2 cellular contexts compared by ENCODE assay signal in genomic region chr2:128159437-128159836, GRCh38.
TF ChIP-seq lines count a peak whose summit lies in the region.

No MANE protein-coding gene starts in this region.

TF ChIP-seq in liver, 16 proteins besides CTCF, POLR2A, EP300 and RAD21 (continued from another document):
- TF ChIP-seq, protein P1, sequence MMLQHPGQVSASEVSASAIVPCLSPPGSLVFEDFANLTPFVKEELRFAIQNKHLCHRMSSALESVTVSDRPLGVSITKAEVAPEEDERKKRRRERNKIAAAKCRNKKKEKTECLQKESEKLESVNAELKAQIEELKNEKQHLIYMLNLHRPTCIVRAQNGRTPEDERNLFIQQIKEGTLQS (IDR thresholded peaks at IDR 0.05): no peak
- TF ChIP-seq GABPA (IDR thresholded peaks at IDR 0.05 in 1 of 2, conservative IDR thresholded peaks at IDR 0.05 in 1 of 2): no peak

TF ChIP-seq in HepG2, 621 proteins besides CTCF, POLR2A, EP300 and RAD21 (continued from another document):
- TF ChIP-seq AFF4 (CRISPR knock-in tag; IDR thresholded peaks at IDR 0.05): no peak
